8 cellular contexts compared by ENCODE assay signal in the genomic region with DNA sequence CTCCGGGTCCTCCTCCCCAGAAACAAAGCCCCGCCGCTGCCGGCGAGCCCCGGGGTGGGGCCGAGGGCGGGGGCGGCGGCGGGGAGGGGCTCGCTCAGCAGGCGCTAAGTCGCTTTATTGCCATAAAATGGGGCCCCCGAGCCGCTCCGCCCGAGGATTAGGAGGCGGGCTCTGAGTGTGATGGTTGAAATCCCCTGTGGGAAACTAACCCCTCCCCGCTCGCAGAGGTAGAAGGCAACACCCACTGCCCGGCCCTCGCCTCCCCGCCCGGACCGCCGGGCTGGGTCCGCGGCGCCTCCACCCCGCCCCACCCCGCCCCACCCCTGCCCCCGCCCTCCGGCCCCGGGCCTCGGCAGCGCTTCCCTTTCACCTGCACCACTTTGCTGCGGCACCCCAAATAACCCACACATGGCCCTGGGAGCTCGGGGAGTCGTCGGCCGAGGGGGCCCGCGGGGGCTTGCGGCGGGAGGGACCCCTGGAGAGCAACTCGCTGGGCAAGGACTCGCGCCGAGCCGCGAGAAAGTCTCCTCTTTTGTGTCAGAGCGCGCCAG. TPM values are rescaled to one million over a fixed set of nuclear protein-coding genes. Genes with fewer than 3 reads are reported as not detected.
DNase-seq lines count a peak whose midpoint lies in the region; ATAC-seq, FAIRE-seq and TF ChIP-seq lines count a peak whose summit lies in the region.

A gene (minus strand): TSS at position 179 of the 551 bp plus-strand sequence.

- H3K79me2 ChIP-seq in astrocyte (ENCODE audit: insufficient read depth, low read length) = peaks cover 44% of the 10 kb centered on the region

- no peak for TF ChIP-seq CTCF in astrocyte (IDR thresholded peaks at IDR 0.05; ENCODE audit: insufficient read depth, low read depth, low read length)

- no peaks in the 10 kb centered on the region for H3K9me3 Mint-ChIP-seq in astrocyte (ENCODE audit: unreplicated experiment)

- H3K4me3 ChIP-seq in astrocyte (ENCODE audit: insufficient read depth, low read depth, low read length) (peak within 1 kb of the TSS; percentile 85), skeletal muscle cell (ENCODE audit: low read depth, low read length) (peak within 1 kb of the TSS; percentile 78)

- peak within 1 kb of the TSS; percentile 99 for H3K9ac ChIP-seq in astrocyte (ENCODE audit: low read length)

- H3K36me3 ChIP-seq in astrocyte (ENCODE audit: insufficient read depth, low read length) = no peaks in the 10 kb centered on the region

- H3K27me3 Mint-ChIP-seq in astrocyte (ENCODE audit: low read depth, unreplicated experiment) = no peaks in the 10 kb centered on the region

- H3K4me3 Mint-ChIP-seq in astrocyte (ENCODE audit: unreplicated experiment) = peak within 1 kb of the TSS; percentile 100

- no peaks in the 10 kb centered on the region for H3K27me3 ChIP-seq in astrocyte (ENCODE audit: insufficient read depth, low read length)

- peaks cover 19% of the 10 kb centered on the region for H4K20me1 ChIP-seq in astrocyte (ENCODE audit: insufficient read depth, low read length)

- peaks cover 15% of the 10 kb centered on the region for H3K4me1 ChIP-seq in astrocyte (ENCODE audit: insufficient read depth, low read length)

- ATAC-seq in GM18508 (IDR thresholded peaks at IDR 0.05; ENCODE audit: insufficient read depth, unreplicated experiment) (peak; percentile 50), HG02885 (IDR thresholded peaks at IDR 0.05; ENCODE audit: poor library complexity, unreplicated experiment) (peak; percentile 65)

- H3K4me2 ChIP-seq in astrocyte (ENCODE audit: low read length) = peak within 1 kb of the TSS; percentile 100

- peak within 1 kb of the TSS; percentile 99 for H3K27ac Mint-ChIP-seq in astrocyte (ENCODE audit: unreplicated experiment)

- peak within 1 kb of the TSS; percentile 97 for H3K27ac ChIP-seq in astrocyte (ENCODE audit: low read depth, low read length)

- H2AFZ ChIP-seq in astrocyte (ENCODE audit: low read depth, low read length) = peak within 1 kb of the TSS; percentile 73

- no peaks in the 10 kb centered on the region for H3K36me3 Mint-ChIP-seq in astrocyte (ENCODE audit: low read depth, unreplicated experiment)

- H3K9me3 ChIP-seq in astrocyte (ENCODE audit: insufficient read depth, low read depth, low read length) = no peaks in the 10 kb centered on the region

- DNase-seq in NCI-H187 (lab: John Stamatoyannopoulos, UW) = peak; percentile 85 to 98
- DNase-seq in T-helper 9 cell = peak; percentile 87
- peak; percentile 93 for DNase-seq in astrocyte (ENCODE audit: low read depth)
- peak; percentile 57 for DNase-seq in iPS DF 19.7 (ENCODE audit: low read depth, low spot score)
- DNase-seq in skeletal muscle cell (ENCODE audit: low read depth) = peak; percentile 94
- DNase-seq in GF-D8 (lab: John Stamatoyannopoulos, UW) = no peak

- peaks cover 22% of the 10 kb centered on the region for H3K4me1 Mint-ChIP-seq in astrocyte (ENCODE audit: low read depth, unreplicated experiment)

- no peak for FAIRE-seq in astrocyte (lab: Jason Lieb, UNC)

RNA-seq across cellular contexts. Expression of the gene that starts here (rescaled TPM):
- 25.1 and 25.3 TPM in 2 replicates for total RNA-seq in astrocyte
